1 cellular context compared by ENCODE assay signal in the genomic region with DNA sequence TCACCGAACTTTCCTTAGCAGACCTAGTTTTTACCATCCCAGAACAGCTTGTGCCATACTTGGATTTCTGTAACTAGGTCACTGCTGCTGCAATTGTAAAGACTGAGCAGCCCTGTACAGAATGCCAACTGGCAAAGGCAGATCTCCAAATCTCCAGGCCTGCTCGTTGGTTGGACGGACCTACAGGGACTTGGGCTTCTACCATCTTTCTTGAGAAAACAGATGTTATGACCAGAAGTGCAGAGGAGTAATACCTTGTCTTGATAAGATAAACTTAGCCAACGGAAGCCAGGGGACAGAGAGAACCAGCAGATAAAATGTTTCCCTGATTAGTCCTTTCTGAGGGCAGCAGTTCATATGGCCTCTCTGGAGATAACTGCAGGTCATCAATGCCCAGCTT.
TF ChIP-seq lines count a peak whose summit lies in the region.

No MANE protein-coding gene starts in this region.

TF ChIP-seq in K562, 482 proteins besides CTCF, POLR2A, EP300 and RAD21 (continued from another document and continues in another):
- TF ChIP-seq FIP1L1 (IDR thresholded peaks at IDR 0.05; ENCODE audit: low read depth, low read length, poor library complexity, severe bottlenecking) (no peak), ZNF518B (CRISPR knock-in tag; IDR thresholded peaks at IDR 0.05) (no peak), HNRNPLL (IDR thresholded peaks at IDR 0.05; ENCODE audit: low read depth, low read length, poor library complexity, severe bottlenecking) (no peak), ZNF197 (CRISPR knock-in tag; IDR thresholded peaks at IDR 0.05; ENCODE audit: low read depth) (no peak), U2AF1 (optimal IDR thresholded peaks at IDR 0.05; ENCODE audit: low read depth, low read length) (no peak), RCOR1 (IDR thresholded peaks at IDR 0.05; ENCODE audit: borderline replicate concordance in 1 of 2, low read depth in 2 of 2, low read length in 2 of 2) (peak in 1 of 2 experiments; percentile 50; a peak in 2 of 4 replicates), ZNF354B (CRISPR knock-in tag; IDR thresholded peaks at IDR 0.05) (no peak), HEY1 (CRISPR knock-in tag; IDR thresholded peaks at IDR 0.05; ENCODE audit: borderline replicate concordance) (no peak), SMARCE1 (IDR thresholded peaks at IDR 0.05) (no peak), DLX4 (CRISPR knock-in tag; IDR thresholded peaks at IDR 0.05) (no peak), RREB1 (CRISPR knock-in tag; IDR thresholded peaks at IDR 0.05) (no peak), FOXK1 (CRISPR knock-in tag; IDR thresholded peaks at IDR 0.05; ENCODE audit: borderline replicate concordance) (no peak), NFATC3 (IDR thresholded peaks at IDR 0.05) (no peak), VEZF1 (CRISPR knock-in tag; IDR thresholded peaks at IDR 0.05) (no peak), CBFA2T3 (IDR thresholded peaks at IDR 0.05) (peak; percentile 92), GABPB1 (CRISPR knock-in tag; IDR thresholded peaks at IDR 0.05) (no peak), RBM15 (IDR thresholded peaks at IDR 0.05; ENCODE audit: insufficient read depth, low read length) (no peak), MCM3 (IDR thresholded peaks at IDR 0.05) (no peak), ZNF778 (CRISPR knock-in tag; IDR thresholded peaks at IDR 0.05) (no peak), NFE2 (IDR thresholded peaks at IDR 0.05; ENCODE audit: low read depth) (no peak), SLC30A9 (CRISPR knock-in tag; IDR thresholded peaks at IDR 0.05) (no peak), TEAD1 (CRISPR knock-in tag; IDR thresholded peaks at IDR 0.05) (peak in 1 of 2 experiments; percentile 29; a peak in 1 of 4 replicates), PATZ1 (CRISPR knock-in tag; IDR thresholded peaks at IDR 0.05; ENCODE audit: borderline replicate concordance) (no peak), SREBF2 (CRISPR knock-in tag; IDR thresholded peaks at IDR 0.05) (no peak), ZNF589 (CRISPR knock-in tag; IDR thresholded peaks at IDR 0.05; ENCODE audit: low read depth) (0 out of 2 replicates have a peak, but pooled peaks have one; percentile 36), TEAD2 (tag; IDR thresholded peaks at IDR 0.05) (no peak), FOS (IDR thresholded peaks at IDR 0.05; ENCODE audit: extremely low read depth, insufficient read length) (no peak), BCOR (IDR thresholded peaks at IDR 0.05) (no peak), ZBTB7A (IDR thresholded peaks at IDR 0.05; ENCODE audit: borderline replicate concordance, control insufficient read depth, low read depth, low read length) (no peak), SAFB2 (IDR thresholded peaks at IDR 0.05; ENCODE audit: borderline replicate concordance, low read depth, low read length, severe bottlenecking) (no peak), CREM (IDR thresholded peaks at IDR 0.05; ENCODE audit: low read depth) (peak; percentile 29; the same call in 1 of the 2 replicates), EZH2 (IDR thresholded peaks at IDR 0.05; ENCODE audit: borderline replicate concordance, low read depth, low read length) (no peak), NONO (IDR thresholded peaks at IDR 0.05; ENCODE audit: low read depth in 2 of 2, low read length in 1 of 2) (no peak), MECOM (CRISPR knock-in tag; IDR thresholded peaks at IDR 0.05) (no peak), ZNF146 (CRISPR knock-in tag; IDR thresholded peaks at IDR 0.05; ENCODE audit: unreplicated experiment) (no peak), DIDO1 (tag; IDR thresholded peaks at IDR 0.05; ENCODE audit: low read depth) (no peak), RBM34 (IDR thresholded peaks at IDR 0.05; ENCODE audit: borderline replicate concordance, insufficient read depth, low read length) (no peak), ZNF134 (CRISPR knock-in tag; conservative IDR thresholded peaks at IDR 0.05) (peak; percentile 68), CSDE1 (IDR thresholded peaks at IDR 0.05) (no peak), MTA3 (IDR thresholded peaks at IDR 0.05; ENCODE audit: borderline replicate concordance) (no peak), ELF4 (CRISPR knock-in tag; IDR thresholded peaks at IDR 0.05) (no peak), TCFL5 (CRISPR knock-in tag; conservative IDR thresholded peaks at IDR 0.05) (no peak), HNRNPH1 (optimal IDR thresholded peaks at IDR 0.05; ENCODE audit: low read depth, low read length) (no peak)
- TF ChIP-seq, protein P1, sequence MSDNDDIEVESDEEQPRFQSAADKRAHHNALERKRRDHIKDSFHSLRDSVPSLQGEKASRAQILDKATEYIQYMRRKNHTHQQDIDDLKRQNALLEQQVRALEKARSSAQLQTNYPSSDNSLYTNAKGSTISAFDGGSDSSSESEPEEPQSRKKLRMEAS (CRISPR knock-in tag; IDR thresholded peaks at IDR 0.05): no peak
- TF ChIP-seq, protein P2, sequence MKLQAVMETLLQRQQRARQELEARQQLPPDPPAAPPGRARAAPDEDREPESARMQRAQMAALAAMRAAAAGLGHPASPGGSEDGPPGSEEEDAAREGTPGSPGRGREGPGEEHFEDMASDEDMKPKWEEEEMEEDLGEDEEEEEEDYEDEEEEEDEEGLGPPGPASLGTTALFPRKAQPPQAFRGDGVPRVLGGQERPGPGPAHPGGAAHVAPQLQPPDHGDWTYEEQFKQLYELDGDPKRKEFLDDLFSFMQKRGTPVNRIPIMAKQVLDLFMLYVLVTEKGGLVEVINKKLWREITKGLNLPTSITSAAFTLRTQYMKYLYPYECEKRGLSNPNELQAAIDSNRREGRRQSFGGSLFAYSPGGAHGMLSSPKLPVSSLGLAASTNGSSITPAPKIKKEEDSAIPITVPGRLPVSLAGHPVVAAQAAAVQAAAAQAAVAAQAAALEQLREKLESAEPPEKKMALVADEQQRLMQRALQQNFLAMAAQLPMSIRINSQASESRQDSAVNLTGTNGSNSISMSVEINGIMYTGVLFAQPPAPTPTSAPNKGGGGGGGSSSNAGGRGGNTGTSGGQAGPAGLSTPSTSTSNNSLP (IDR thresholded peaks at IDR 0.05; ENCODE audit: borderline replicate concordance, low read depth, low read length): no peak
- TF ChIP-seq, protein P3, sequence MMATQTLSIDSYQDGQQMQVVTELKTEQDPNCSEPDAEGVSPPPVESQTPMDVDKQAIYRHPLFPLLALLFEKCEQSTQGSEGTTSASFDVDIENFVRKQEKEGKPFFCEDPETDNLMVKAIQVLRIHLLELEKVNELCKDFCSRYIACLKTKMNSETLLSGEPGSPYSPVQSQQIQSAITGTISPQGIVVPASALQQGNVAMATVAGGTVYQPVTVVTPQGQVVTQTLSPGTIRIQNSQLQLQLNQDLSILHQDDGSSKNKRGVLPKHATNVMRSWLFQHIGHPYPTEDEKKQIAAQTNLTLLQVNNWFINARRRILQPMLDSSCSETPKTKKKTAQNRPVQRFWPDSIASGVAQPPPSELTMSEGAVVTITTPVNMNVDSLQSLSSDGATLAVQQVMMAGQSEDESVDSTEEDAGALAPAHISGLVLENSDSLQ (IDR thresholded peaks at IDR 0.05): no peak
